ENCODE assay signal across 8 cellular contexts in the genomic region with DNA sequence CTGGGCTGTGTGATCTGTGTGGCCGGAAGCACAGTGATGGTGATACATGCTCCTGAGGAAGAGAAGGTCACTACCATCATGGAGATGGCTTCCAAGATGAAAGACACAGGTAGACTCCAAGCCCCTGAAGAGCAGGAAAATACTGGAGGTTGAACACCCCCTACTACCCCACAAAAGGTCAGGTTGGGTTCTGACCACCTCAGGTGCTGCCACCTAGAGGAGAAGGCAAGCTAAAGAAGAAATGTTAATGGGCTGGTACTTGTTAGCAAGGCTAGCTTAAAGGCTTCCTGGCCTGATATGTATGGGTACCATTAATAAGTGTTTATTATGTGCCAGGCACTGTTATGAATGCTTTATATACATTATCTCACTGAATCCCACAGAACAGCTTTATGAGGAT. TPM values are rescaled to one million over a fixed set of nuclear protein-coding genes. Genes with fewer than 3 reads are reported as not detected.
DNase-seq lines count a peak whose midpoint lies in the region; ATAC-seq and TF ChIP-seq lines count a peak whose summit lies in the region.

No MANE protein-coding gene starts in this region.

- no peaks in the 10 kb centered on the region for H3F3A ChIP-seq in Loucy (ENCODE audit: low read depth)

- H3K9me3 ChIP-seq in Loucy (ENCODE audit: insufficient read depth, low read depth, low read length), result no peaks in the 10 kb centered on the region
- no peaks in the 10 kb centered on the region for H3K9me3 ChIP-seq in lower lobe of right lung

- H4K20me1 ChIP-seq in Loucy (ENCODE audit: insufficient read depth, low read length, poor library complexity, severe bottlenecking), result no peaks in the 10 kb centered on the region

- H3K27me3 ChIP-seq in Loucy (ENCODE audit: insufficient read depth, low read length, poor library complexity, severe bottlenecking) (no peaks in the 10 kb centered on the region), lower lobe of right lung (ENCODE audit: low read depth) (no peaks in the 10 kb centered on the region)

- H3K4me3 ChIP-seq in Loucy (ENCODE audit: low read length, poor library complexity, severe bottlenecking) (no peak overlapping the region), astrocyte of the cerebellum (ENCODE audit: low read depth, low read length) (no peak overlapping the region), lower lobe of right lung (no peak overlapping the region)

- no peak overlapping the region for H3K4me2 ChIP-seq in Loucy (ENCODE audit: low read depth, low read length, poor library complexity, severe bottlenecking)

- H3K36me3 ChIP-seq in Loucy (ENCODE audit: insufficient read depth, low read length) (no peaks in the 10 kb centered on the region), lower lobe of right lung (no peaks in the 10 kb centered on the region)

- TF ChIP-seq CTCF in Loucy (conservative IDR thresholded peaks at IDR 0.05; ENCODE audit: low read length) (peak; percentile 57), astrocyte of the cerebellum (IDR thresholded peaks at IDR 0.05; ENCODE audit: low read depth, low read length, missing control alignments) (peak; percentile 69), lower lobe of right lung (IDR thresholded peaks at IDR 0.05) (peak; percentile 40)

- peak; percentile 16 for DNase-seq in activated T-cell treated with anti-CD3 and anti-CD28 coated beads for 24 hours (ENCODE audit: low read depth)
- no peak for DNase-seq in activated T-cell treated with anti-CD3 and anti-CD28 coated beads, Interleukin-2, amount 50 U/mL, for 1 hour
- DNase-seq in astrocyte of the cerebellum (ENCODE audit: low read depth), result no peak
- no peak for DNase-seq in lower lobe of right lung
- no peak for DNase-seq in COR-L47 (lab: John Stamatoyannopoulos, UW)

- intact Hi-C loops in lower lobe of right lung (cut with DNase I), result no loop called here

- in situ Hi-C loops in astrocyte of the cerebellum (cut with HindIII; ENCODE audit: low sequenced_read_pairs), result no loop called here

- H3K4me1 ChIP-seq in Loucy (ENCODE audit: insufficient read depth, low read length, poor library complexity, severe bottlenecking) (no peaks in the 10 kb centered on the region), lower lobe of right lung (peaks cover 4% of the 10 kb centered on the region)

- no peak overlapping the region for H3K9ac ChIP-seq in Loucy (ENCODE audit: low read depth, low read length, poor library complexity, severe bottlenecking)

- no peaks in the 10 kb centered on the region for H3K79me2 ChIP-seq in Loucy (ENCODE audit: insufficient read depth, low read length)

- no peaks in the 10 kb centered on the region for H3K9me2 ChIP-seq in Loucy (replicated peaks; ENCODE audit: low read depth, low read length)

- no peak for ATAC-seq in lower lobe of right lung
- ATAC-seq in GM19324 (IDR thresholded peaks at IDR 0.05; ENCODE audit: low FRiP score, unreplicated experiment), result no peak
- no peak for ATAC-seq in GM19452 (IDR thresholded peaks at IDR 0.05; ENCODE audit: unreplicated experiment)

- H3K27ac ChIP-seq in lower lobe of right lung, result no peak overlapping the region

- no peak overlapping the region for H2AFZ ChIP-seq in Loucy (ENCODE audit: low read length)

RNA-seq across cellular contexts. Expression of gene NIPAL4, which starts 11.7 kb away (rescaled TPM):
- total RNA-seq in lower lobe of right lung, result not detected
